34 cellular contexts compared by ENCODE assay signal in the genomic region with DNA sequence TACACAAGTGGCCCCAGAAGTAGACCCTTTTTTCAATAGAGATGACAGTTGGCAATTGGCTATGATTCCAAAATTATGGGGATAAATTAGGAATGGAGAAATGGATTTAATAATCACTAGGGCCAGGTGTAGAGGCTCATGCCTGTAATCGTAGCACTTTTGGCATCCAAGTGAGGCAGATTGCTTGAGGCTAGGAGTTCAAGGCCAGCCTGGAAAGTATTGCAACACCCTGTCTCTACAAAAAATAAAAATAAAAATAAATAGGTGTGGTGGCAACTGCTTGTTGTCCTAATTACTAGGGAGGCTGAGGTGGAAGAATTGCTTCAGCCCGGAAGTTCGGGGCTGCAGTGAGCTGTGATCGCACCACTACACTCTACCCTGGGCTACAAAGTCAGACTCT. TPM values are rescaled to one million over a fixed set of nuclear protein-coding genes. Genes with fewer than 3 reads are reported as not detected.
"Had no signal": no experiment of that assay in that cellular context is flagged by ENCODE, and none has a peak within 500 bp of the region (broad histone marks: within the 10 kb centered on the region; RNA-seq: fewer than 3 reads in every experiment).

No MANE protein-coding gene starts in this region.

- H3K27ac Mint-ChIP-seq: activated B cell treated with CpG ODN at 0.5 μM for 24 hours; activated CD4-positive, alpha-beta memory T cell treated with anti-CD3 and anti-CD28 coated beads for 36 hours; activated CD4-positive, alpha-beta T cell treated with anti-CD3 and anti-CD28 coated beads, Interleukin-2, amount 10 ng/mL, durations not matched to agents 24 days and 14 days; activated CD8-positive, alpha-beta T cell treated with anti-CD3 and anti-CD28 coated beads for 36 hours; activated naive CD4-positive, alpha-beta T cell treated with anti-CD3 and anti-CD28 coated beads for 36 hours; activated naive CD4-positive, alpha-beta T cell treated with anti-CD3 and anti-CD28 coated beads, Interleukin-2, amount 50 U/mL, for 72 hours; activated naive CD8-positive, alpha-beta T cell treated with anti-CD3 and anti-CD28 coated beads for 36 hours; activated T-cell treated with anti-CD3 and anti-CD28 coated beads, Interleukin-2, amount 50 U/mL, for 72 hours; activated T-helper 1 cell treated with anti-CD3 and anti-CD28 coated beads, Interleukin-12 subunit alpha, Interleukin-12 subunit beta, Interleukin-2, Interleukin-4 antibody, amounts not matched to agents 30 ng/mL and 10 ng/mL and 1 ng/mL, durations not matched to agents 14 hours and 24 hours and 36 hours; activated T-helper 17 cell treated with anti-CD3 and anti-CD28 coated beads, Interleukin-2, amount 50 U/mL, for 72 hours; brain; T-helper 1 cell treated with Interleukin-12 subunit alpha and Interleukin-12 subunit beta and Interleukin-4 antibody, amounts not matched to agents 30 μg/mL and 1 μg/mL, for 36 hours; T-helper 2 cell treated with Interferon-gamma antibody and Interleukin-4, amounts not matched to agents 5 μg/mL and 100 μg/mL, for 36 hours had no signal

- H3K9me3 ChIP-seq: adrenal gland, ascending aorta had no signal

- H3K4me3 Mint-ChIP-seq: activated B cell treated with CpG ODN at 0.5 μM for 24 hours; activated CD4-positive, alpha-beta memory T cell treated with anti-CD3 and anti-CD28 coated beads for 36 hours; activated CD4-positive, alpha-beta T cell treated with anti-CD3 and anti-CD28 coated beads, Interleukin-2, amount 10 ng/mL, durations not matched to agents 24 days and 14 days; activated CD8-positive, alpha-beta T cell treated with anti-CD3 and anti-CD28 coated beads for 36 hours; activated naive CD4-positive, alpha-beta T cell treated with anti-CD3 and anti-CD28 coated beads for 36 hours; activated naive CD8-positive, alpha-beta T cell treated with anti-CD3 and anti-CD28 coated beads for 36 hours; activated T-cell treated with anti-CD3 and anti-CD28 coated beads, Interleukin-2, amount 50 U/mL, for 4 hours; activated T-cell treated with anti-CD3 and anti-CD28 coated beads, Interleukin-2, amount 50 U/mL, for 72 hours; activated T-helper 1 cell treated with anti-CD3 and anti-CD28 coated beads, Interleukin-12 subunit alpha, Interleukin-12 subunit beta, Interleukin-2, Interleukin-4 antibody, amounts not matched to agents 30 ng/mL and 10 ng/mL and 1 ng/mL, durations not matched to agents 14 hours and 24 hours and 36 hours; activated T-helper 17 cell treated with anti-CD3 and anti-CD28 coated beads, Interleukin-2, amount 50 U/mL, for 72 hours; brain; T-helper 1 cell treated with Interleukin-12 subunit alpha and Interleukin-12 subunit beta and Interleukin-4 antibody, amounts not matched to agents 30 μg/mL and 1 μg/mL, for 36 hours; T-helper 2 cell treated with Interferon-gamma antibody and Interleukin-4, amounts not matched to agents 5 μg/mL and 100 μg/mL, for 36 hours had no signal

- DNase-seq: activated B cell treated with CpG ODN at 0.5 μM for 24 hours; activated CD4-positive, alpha-beta memory T cell treated with anti-CD3 and anti-CD28 coated beads for 36 hours; activated CD4-positive, alpha-beta T cell treated with anti-CD3 and anti-CD28 coated beads for 4 hours; activated CD4-positive, alpha-beta T cell treated with anti-CD3 and anti-CD28 coated beads, Interleukin-2, amount 10 ng/mL, durations not matched to agents 24 days and 14 days; activated CD4-positive, alpha-beta T cell treated with anti-CD3 and anti-CD28 coated beads, Interleukin-2, amount 50 U/mL, for 1 hour; activated CD4-positive, alpha-beta T cell treated with anti-CD3 and anti-CD28 coated beads, Interleukin-2, amount 50 U/mL, for 4 hours; activated CD4-positive, CD25-positive, alpha-beta regulatory T cell treated with anti-CD3 and anti-CD28 coated beads, Interleukin-2, amount 50 U/mL, for 72 hours; activated CD8-positive, alpha-beta memory T cell treated with anti-CD3 and anti-CD28 coated beads, Interleukin-2, amount 50 U/mL, for 4 hours; activated CD8-positive, alpha-beta T cell treated with anti-CD3 and anti-CD28 coated beads for 36 hours; activated effector memory CD4-positive, alpha-beta T cell treated with anti-CD3 and anti-CD28 coated beads, Interleukin-2, amount 50 U/mL, for 16 hours; activated gamma-delta T cell treated with Interleukin-2 at 50 U/mL for 16 hours; activated naive CD4-positive, alpha-beta T cell; activated naive CD4-positive, alpha-beta T cell treated with anti-CD3 and anti-CD28 coated beads for 36 hours; activated naive CD4-positive, alpha-beta T cell treated with anti-CD3 and anti-CD28 coated beads, Interleukin-2, amount 50 U/mL, for 16 hours; activated naive CD8-positive, alpha-beta T cell treated with anti-CD3 and anti-CD28 coated beads for 36 hours; activated T-cell treated with anti-CD3 and anti-CD28 coated beads for 4 hours; activated T-cell treated with anti-CD3 and anti-CD28 coated beads, Interleukin-2, amount 50 U/mL, for 1 hour; activated T-cell treated with anti-CD3 and anti-CD28 coated beads, Interleukin-2, amount 50 U/mL, for 4 hours; activated T-cell treated with anti-CD3 and anti-CD28 coated beads, Interleukin-2, amount 50 U/mL, for 72 hours; adrenal gland; amniotic stem cell; central memory CD4-positive, alpha-beta T cell; T-helper 2 cell; T-helper 9 cell had no signal

- H3K27ac ChIP-seq: adrenal gland, ascending aorta, cardiac muscle cell, VCaP had no signal

- H3K4me1 Mint-ChIP-seq: activated B cell treated with CpG ODN at 0.5 μM for 24 hours; activated CD4-positive, alpha-beta T cell treated with anti-CD3 and anti-CD28 coated beads, Interleukin-2, amount 10 ng/mL, durations not matched to agents 24 days and 14 days; activated naive CD8-positive, alpha-beta T cell treated with anti-CD3 and anti-CD28 coated beads for 36 hours; activated T-helper 17 cell treated with anti-CD3 and anti-CD28 coated beads, Interleukin-2, amount 50 U/mL, for 72 hours had no signal

- H3K27me3 Mint-ChIP-seq: activated B cell treated with CpG ODN at 0.5 μM for 24 hours; activated CD4-positive, alpha-beta memory T cell treated with anti-CD3 and anti-CD28 coated beads for 36 hours; activated CD4-positive, alpha-beta T cell treated with anti-CD3 and anti-CD28 coated beads, Interleukin-2, amount 10 ng/mL, durations not matched to agents 24 days and 14 days; activated CD8-positive, alpha-beta T cell treated with anti-CD3 and anti-CD28 coated beads for 36 hours; activated naive CD8-positive, alpha-beta T cell treated with anti-CD3 and anti-CD28 coated beads for 36 hours; activated T-helper 17 cell treated with anti-CD3 and anti-CD28 coated beads, Interleukin-2, amount 50 U/mL, for 72 hours had no signal

- H3K36me3 ChIP-seq: adrenal gland, ascending aorta, cardiac muscle cell had no signal

- H3K4me3 ChIP-seq: adrenal gland, ascending aorta, cardiac muscle cell had no signal

- H3K9me3 Mint-ChIP-seq: activated B cell treated with CpG ODN at 0.5 μM for 24 hours; activated CD4-positive, alpha-beta memory T cell treated with anti-CD3 and anti-CD28 coated beads for 36 hours; activated CD4-positive, alpha-beta T cell treated with anti-CD3 and anti-CD28 coated beads, Interleukin-2, amount 10 ng/mL, durations not matched to agents 24 days and 14 days; activated naive CD4-positive, alpha-beta T cell treated with anti-CD3 and anti-CD28 coated beads for 36 hours; activated naive CD8-positive, alpha-beta T cell treated with anti-CD3 and anti-CD28 coated beads for 36 hours; activated T-cell treated with anti-CD3 and anti-CD28 coated beads, Interleukin-2, amount 50 U/mL, for 4 hours; activated T-helper 1 cell treated with anti-CD3 and anti-CD28 coated beads, Interleukin-12 subunit alpha, Interleukin-12 subunit beta, Interleukin-2, Interleukin-4 antibody, amounts not matched to agents 30 ng/mL and 10 ng/mL and 1 ng/mL, durations not matched to agents 14 hours and 24 hours and 36 hours; activated T-helper 17 cell treated with anti-CD3 and anti-CD28 coated beads, Interleukin-2, amount 50 U/mL, for 72 hours; brain; T-helper 1 cell treated with Interleukin-12 subunit alpha and Interleukin-12 subunit beta and Interleukin-4 antibody, amounts not matched to agents 30 μg/mL and 1 μg/mL, for 36 hours; T-helper 2 cell treated with Interferon-gamma antibody and Interleukin-4, amounts not matched to agents 5 μg/mL and 100 μg/mL, for 36 hours had no signal

- H3K36me3 Mint-ChIP-seq: activated CD4-positive, alpha-beta memory T cell treated with anti-CD3 and anti-CD28 coated beads for 36 hours; activated naive CD4-positive, alpha-beta T cell treated with anti-CD3 and anti-CD28 coated beads, Interleukin-2, amount 50 U/mL, for 72 hours; activated naive CD8-positive, alpha-beta T cell treated with anti-CD3 and anti-CD28 coated beads for 36 hours; brain had no signal

- H3K4me1 ChIP-seq: adrenal gland, ascending aorta had no signal

- H3K27me3 ChIP-seq: adrenal gland, ascending aorta, cardiac muscle cell had no signal

RNA-seq across cellular contexts. Expression of a gene that starts 60.0 kb away (rescaled TPM):
- total RNA-seq: activated B cell treated with CpG ODN at 0.5 μM for 24 hours; activated CD4-positive, alpha-beta memory T cell treated with anti-CD3 and anti-CD28 coated beads for 36 hours; activated CD8-positive, alpha-beta memory T cell treated with anti-CD3 and anti-CD28 coated beads for 36 hours; activated CD8-positive, alpha-beta T cell treated with anti-CD3 and anti-CD28 coated beads for 36 hours; activated naive CD4-positive, alpha-beta T cell treated with anti-CD3 and anti-CD28 coated beads for 36 hours; activated naive CD4-positive, alpha-beta T cell treated with anti-CD3 and anti-CD28 coated beads, Interleukin-2, amount 50 U/mL, for 72 hours; activated naive CD8-positive, alpha-beta T cell treated with anti-CD3 and anti-CD28 coated beads for 36 hours; activated T-cell treated with anti-CD3 and anti-CD28 coated beads, Interleukin-2, amount 50 U/mL, for 4 hours; activated T-cell treated with anti-CD3 and anti-CD28 coated beads, Interleukin-2, amount 50 U/mL, for 72 hours; activated T-helper 17 cell treated with anti-CD3 and anti-CD28 coated beads, Interleukin-2, amount 50 U/mL, for 72 hours had no signal
